Comparison of ENCODE assay signal across 8 cellular contexts in the genomic region with DNA sequence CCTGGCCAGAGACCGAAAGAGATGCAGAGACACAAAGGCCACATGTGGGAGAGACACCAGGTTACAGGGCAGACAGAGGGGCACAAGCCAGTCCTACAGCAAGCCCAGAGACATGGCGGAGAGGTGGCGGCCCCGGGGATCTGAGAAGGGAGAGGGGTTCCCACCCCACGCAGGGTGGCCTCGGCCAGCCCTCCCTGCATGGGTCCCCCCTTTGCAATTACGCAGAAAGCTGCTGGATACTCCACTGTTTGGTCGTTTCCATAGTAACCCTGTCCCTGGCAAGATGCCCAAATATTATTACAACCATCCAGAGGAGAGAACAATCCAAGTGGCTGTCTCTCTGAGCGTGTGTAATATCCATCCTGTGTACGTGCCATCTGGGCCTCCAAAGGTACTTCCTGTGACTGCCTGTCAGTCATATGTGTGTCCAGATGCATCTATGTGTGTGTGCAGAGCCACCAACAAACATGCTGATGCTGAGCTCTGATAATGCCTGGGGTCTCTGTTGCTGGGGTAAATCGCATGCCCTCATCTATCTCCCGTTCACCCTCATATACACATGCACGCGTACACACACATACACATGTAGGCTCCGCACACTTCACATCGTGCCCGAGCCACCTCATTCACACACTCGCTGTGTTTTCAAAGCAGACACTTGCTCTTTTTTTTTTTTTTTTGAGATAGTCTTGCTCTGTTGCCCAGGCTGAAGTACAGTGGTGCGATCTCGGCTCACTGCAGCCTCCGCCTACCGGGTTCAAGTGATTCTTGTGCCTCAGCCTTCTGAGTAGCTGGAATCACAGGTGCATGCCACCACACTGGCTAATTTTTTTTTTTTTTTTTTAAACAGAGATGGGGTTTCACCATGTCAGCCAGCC. TPM values are rescaled to one million over a fixed set of nuclear protein-coding genes. Genes with fewer than 3 reads are reported as not detected.
DNase-seq lines count a peak whose midpoint lies in the region; ATAC-seq and TF ChIP-seq lines count a peak whose summit lies in the region.

No MANE protein-coding gene starts in this region.

- DNase-seq in HT-29 (ENCODE audit: low spot score): peak; percentile 98
- DNase-seq in RPMI8226: peak; percentile 34
- DNase-seq in fibroblast of the aortic adventitia (ENCODE audit: low read depth): peak; percentile 87
- peak; percentile 57 for DNase-seq in retina
- no peak for DNase-seq in HuH-7.5 (ENCODE audit: low spot score)

- no peak for TF ChIP-seq CTCF in fibroblast of the aortic adventitia (IDR thresholded peaks at IDR 0.05; ENCODE audit: insufficient read depth, low read length)

- ATAC-seq in HG03342 (IDR thresholded peaks at IDR 0.05; ENCODE audit: unreplicated experiment) (no peak), GM21825 (IDR thresholded peaks at IDR 0.05; ENCODE audit: unreplicated experiment) (no peak), HG02938 (IDR thresholded peaks at IDR 0.05; ENCODE audit: unreplicated experiment) (no peak)

- no peak overlapping the region for H3K4me3 ChIP-seq in fibroblast of the aortic adventitia (ENCODE audit: low read depth, low read length)

RNA-seq across cellular contexts. Expression of a gene that starts 5.5 kb away (rescaled TPM):
- total RNA-seq in HT-29 (2014; rRNA removed; shearing (Covaris generic)): 8.7 and 18.9 TPM in 2 replicates
- total RNA-seq in fibroblast of the aortic adventitia (ENCODE audit: low replicate concordance): 2.9 and 4.8 TPM in 2 replicates

RNA-seq across cellular contexts. Expression of a gene that starts 9.9 kb away (rescaled TPM):
- total RNA-seq in HT-29 (2014; rRNA removed; shearing (Covaris generic)): 828 and 837 TPM in 2 replicates
- 78.7 and 293 TPM in 2 replicates for total RNA-seq in fibroblast of the aortic adventitia (ENCODE audit: low replicate concordance)

RNA-seq across cellular contexts. Expression of a gene that starts 12.5 kb away (rescaled TPM):
- total RNA-seq in HT-29 (2014; rRNA removed; shearing (Covaris generic)): 54.0 and 100 TPM in 2 replicates
- 3.4 and 6.5 TPM in 2 replicates for total RNA-seq in fibroblast of the aortic adventitia (ENCODE audit: low replicate concordance)

RNA-seq across cellular contexts. Expression of a gene that starts 37.6 kb away (rescaled TPM):
- total RNA-seq in HT-29 (2014; rRNA removed; shearing (Covaris generic)): 219 and 252 TPM in 2 replicates
- total RNA-seq in fibroblast of the aortic adventitia (ENCODE audit: low replicate concordance): 19.1 and 38.7 TPM in 2 replicates

RNA-seq across cellular contexts. Expression of a gene that starts 56.7 kb away (rescaled TPM):
- total RNA-seq in HT-29 (2014; rRNA removed; shearing (Covaris generic)): 39.6 and 62.1 TPM in 2 replicates
- 25.2 and 56.8 TPM in 2 replicates for total RNA-seq in fibroblast of the aortic adventitia (ENCODE audit: low replicate concordance)
